Comparison of ENCODE assay signal across 10 cellular contexts in genomic region chr11:67429038-67429668, GRCh38. TPM values are rescaled to one million over a fixed set of nuclear protein-coding genes. Genes with fewer than 3 reads are reported as not detected.
DNase-seq lines count a peak whose midpoint lies in the region; ATAC-seq, FAIRE-seq and TF ChIP-seq lines count a peak whose summit lies in the region.
"Had no signal": no experiment of that assay in that cellular context is flagged by ENCODE, and none has a peak within 500 bp of the region (broad histone marks: within the 10 kb centered on the region; RNA-seq: fewer than 3 reads in every experiment).

No MANE protein-coding gene starts in this region.

- peak overlapping the region; percentile 95 for H3K4me3 Mint-ChIP-seq in activated CD4-positive, alpha-beta T cell treated with anti-CD3 and anti-CD28 coated beads, Interleukin-2, amount 10 ng/mL, durations not matched to agents 7 days and 5 days
- H3K4me3 Mint-ChIP-seq in astrocyte (ENCODE audit: unreplicated experiment), result peak overlapping the region; percentile 97

- H3K4me2 ChIP-seq in astrocyte (ENCODE audit: low read length), result peak overlapping the region; percentile 100

- peaks cover 26% of the 10 kb centered on the region for H3K79me2 ChIP-seq in astrocyte (ENCODE audit: insufficient read depth, low read length)

- peak overlapping the region; percentile 87 for H2AFZ ChIP-seq in astrocyte (ENCODE audit: low read depth, low read length)

- no peak for TF ChIP-seq RAD21 in liver (IDR thresholded peaks at IDR 0.05)

- H3K9me3 Mint-ChIP-seq in activated CD4-positive, alpha-beta T cell treated with anti-CD3 and anti-CD28 coated beads, Interleukin-2, amount 10 ng/mL, durations not matched to agents 7 days and 5 days, result no peaks in the 10 kb centered on the region
- no peaks in the 10 kb centered on the region for H3K9me3 Mint-ChIP-seq in astrocyte (ENCODE audit: unreplicated experiment)

- WGBS in liver, result 44% methylated on average over 12 of the region's 12 CpGs

- H3K27ac ChIP-seq in astrocyte (ENCODE audit: low read depth, low read length) (peak overlapping the region; percentile 85), liver (ENCODE audit: low read depth in 1 of 2, low read length in 2 of 2) (peak overlapping the region; percentile 80 to 94), thoracic aorta (peak overlapping the region; percentile 86 to 89)

- H3K36me3 ChIP-seq in astrocyte (ENCODE audit: insufficient read depth, low read length), result peaks cover 6% of the 10 kb centered on the region
- peaks cover 3 to 26% (median 7%) of the 10 kb centered on the region in 4 donors for H3K36me3 ChIP-seq in liver (ENCODE audit: control insufficient read depth in 4 of 4, insufficient read depth in 3 of 4, low read depth in 1 of 4, low read length in 3 of 4)
- peaks cover 25% of the 10 kb centered on the region for H3K36me3 ChIP-seq in thoracic aorta

- H3K4me1 ChIP-seq in astrocyte (ENCODE audit: insufficient read depth, low read length), result peaks cover 14% of the 10 kb centered on the region
- H3K4me1 ChIP-seq in liver (ENCODE audit: control insufficient read depth in 4 of 4, insufficient read depth in 4 of 4, low read length in 3 of 4), result peaks cover 3 to 19% (median 12%) of the 10 kb centered on the region in 4 donors
- H3K4me1 ChIP-seq in thoracic aorta (ENCODE audit: control insufficient read depth in 1 of 2, low read depth in 2 of 2), result peaks cover 8 to 21% of the 10 kb centered on the region in 2 donors

- CTCF ChIA-PET in activated CD4-positive, alpha-beta T cell treated with anti-CD3 and anti-CD28 coated beads, Interleukin-2, amount 10 ng/mL, durations not matched to agents 7 days and 5 days (lab: Charles Lee), result interaction anchor here (0.8 to 2.6 kb wide), 4 partner anchors 9 to 78 kb away, joined by 3 to 14 read pairs (median 4); partner anchors contain the start of gene PTPRCAP

- no peak for TF ChIP-seq CTCF in astrocyte (IDR thresholded peaks at IDR 0.05; ENCODE audit: insufficient read depth, low read depth, low read length)
- no peak for TF ChIP-seq CTCF in liver (IDR thresholded peaks at IDR 0.05; ENCODE audit: low read depth, low read length, missing input control)
- TF ChIP-seq CTCF in thoracic aorta (IDR thresholded peaks at IDR 0.05), result no peak

- H3K27me3 ChIP-seq in astrocyte (ENCODE audit: insufficient read depth, low read length) (no peaks in the 10 kb centered on the region), liver (ENCODE audit: control insufficient read depth in 4 of 4, insufficient read depth in 4 of 4, low read length in 3 of 4) (no peaks in the 10 kb centered on the region), thoracic aorta (replicated peaks; ENCODE audit: insufficient read depth) (no peaks in the 10 kb centered on the region)

- H3K9me3 ChIP-seq in astrocyte (ENCODE audit: insufficient read depth, low read depth, low read length) (no peaks in the 10 kb centered on the region), liver (ENCODE audit: control insufficient read depth in 4 of 4, low read length in 3 of 4) (no peaks in the 10 kb centered on the region), thoracic aorta (no peaks in the 10 kb centered on the region)

- H3K4me1 Mint-ChIP-seq in activated CD4-positive, alpha-beta T cell treated with anti-CD3 and anti-CD28 coated beads, Interleukin-2, amount 10 ng/mL, durations not matched to agents 7 days and 5 days, result peaks cover 68% of the 10 kb centered on the region
- H3K4me1 Mint-ChIP-seq in astrocyte (ENCODE audit: low read depth, unreplicated experiment), result peaks cover 2% of the 10 kb centered on the region

- no peak for DNase-seq in activated CD4-positive, alpha-beta T cell treated with anti-CD3 and anti-CD28 coated beads, Interleukin-2, amount 10 ng/mL, durations not matched to agents 7 days and 5 days
- no peak for DNase-seq in activated CD4-positive, alpha-beta T cell treated with anti-CD3 and anti-CD28 coated beads, Interleukin-2, amount 50 U/mL, for 1 hour
- DNase-seq in astrocyte (ENCODE audit: low read depth), result no peak
- no peak for DNase-seq in thoracic aorta (ENCODE audit: low spot score)
- DNase-seq in KG1 (lab: John Stamatoyannopoulos, UW), result no peak
- DNase-seq: foreskin melanocyte, NCI-H1417 treated with DMSO at 0.1 percent for 48 hours had no signal

- peak overlapping the region; percentile 94 for H3K27ac Mint-ChIP-seq in activated CD4-positive, alpha-beta T cell treated with anti-CD3 and anti-CD28 coated beads, Interleukin-2, amount 10 ng/mL, durations not matched to agents 7 days and 5 days
- H3K27ac Mint-ChIP-seq in astrocyte (ENCODE audit: unreplicated experiment), result peak overlapping the region; percentile 64

- peak overlapping the region; percentile 99 for H3K4me3 ChIP-seq in astrocyte (ENCODE audit: insufficient read depth, low read depth, low read length)
- H3K4me3 ChIP-seq in liver (ENCODE audit: low read depth in 1 of 3, low read length in 3 of 3), result peak overlapping the region; percentile 68 to 100 (median 91)
- peak overlapping the region; percentile 82 for H3K4me3 ChIP-seq in thoracic aorta

- POLR2A ChIA-PET in activated CD4-positive, alpha-beta T cell treated with anti-CD3 and anti-CD28 coated beads, Interleukin-2, amount 10 ng/mL, durations not matched to agents 7 days and 5 days (lab: Charles Lee), result interaction anchor here (0.6 kb wide), 1 partner anchor 55 kb away, joined by 4 read pairs; no protein-coding TSS in a partner anchor

- peaks cover 3% of the 10 kb centered on the region for H4K20me1 ChIP-seq in astrocyte (ENCODE audit: insufficient read depth, low read length)

- FAIRE-seq in astrocyte (lab: Jason Lieb, UNC), result no peak

- no peak for ATAC-seq in thoracic aorta (ENCODE audit: insufficient number of reproducible peaks, low FRiP score, low read depth)
- no peak for ATAC-seq in GM18502 (IDR thresholded peaks at IDR 0.05; ENCODE audit: poor library complexity, unreplicated experiment)
- ATAC-seq in HG03457 (IDR thresholded peaks at IDR 0.05; ENCODE audit: unreplicated experiment), result no peak

- H3K36me3 Mint-ChIP-seq in activated CD4-positive, alpha-beta T cell treated with anti-CD3 and anti-CD28 coated beads, Interleukin-2, amount 10 ng/mL, durations not matched to agents 7 days and 5 days (ENCODE audit: low read depth), result peaks cover 28% of the 10 kb centered on the region
- H3K36me3 Mint-ChIP-seq in astrocyte (ENCODE audit: low read depth, unreplicated experiment), result peaks cover 8% of the 10 kb centered on the region

- no peaks in the 10 kb centered on the region for H3K27me3 Mint-ChIP-seq in activated CD4-positive, alpha-beta T cell treated with anti-CD3 and anti-CD28 coated beads, Interleukin-2, amount 10 ng/mL, durations not matched to agents 7 days and 5 days
- H3K27me3 Mint-ChIP-seq in astrocyte (ENCODE audit: low read depth, unreplicated experiment), result no peaks in the 10 kb centered on the region

- H3K9ac ChIP-seq in astrocyte (ENCODE audit: low read length), result peak overlapping the region; percentile 98
- peak overlapping the region; percentile 90 to 100 for H3K9ac ChIP-seq in liver (ENCODE audit: low read depth in 1 of 2, low read length in 2 of 2)

TF ChIP-seq in liver, 16 proteins besides CTCF, POLR2A, EP300 and RAD21 (continues in another document):
- TF ChIP-seq JUND (IDR thresholded peaks at IDR 0.05), result no peak
- TF ChIP-seq, protein P1, sequence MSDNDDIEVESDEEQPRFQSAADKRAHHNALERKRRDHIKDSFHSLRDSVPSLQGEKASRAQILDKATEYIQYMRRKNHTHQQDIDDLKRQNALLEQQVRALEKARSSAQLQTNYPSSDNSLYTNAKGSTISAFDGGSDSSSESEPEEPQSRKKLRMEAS (IDR thresholded peaks at IDR 0.05), result no peak
- no peak for TF ChIP-seq ZBTB33 (IDR thresholded peaks at IDR 0.05)
- no peak for TF ChIP-seq RXRA (IDR thresholded peaks at IDR 0.05)

RNA-seq across cellular contexts. Expression of gene RPS6KB2, which starts 0.9 kb away (rescaled TPM):
- 10 to 100 TPM; 57.5 to 68.1 TPM for total RNA-seq in activated CD4-positive, alpha-beta T cell treated with anti-CD3 and anti-CD28 coated beads, Interleukin-2, amount 10 ng/mL, durations not matched to agents 7 days and 5 days
- total RNA-seq in astrocyte (52.9 and 57.0 TPM in 2 replicates), liver (10 to 100 TPM; 42.2 to 49.6 TPM), thoracic aorta (10 to 100 TPM; 68.3 to 69.3 TPM)
- polyA plus RNA-seq in liver, result 10 to 100 TPM; 31.5 to 33.2 TPM

RNA-seq across cellular contexts. Expression of gene PTPRCAP, which starts 8.3 kb away (rescaled TPM):
- total RNA-seq in activated CD4-positive, alpha-beta T cell treated with anti-CD3 and anti-CD28 coated beads, Interleukin-2, amount 10 ng/mL, durations not matched to agents 7 days and 5 days, result 100 to 1,000 TPM; 328 to 389 TPM
- total RNA-seq in astrocyte (1.7 and 2.3 TPM in 2 replicates), liver (1 to 10 TPM; 3.9 to 5.0 TPM), thoracic aorta (1 to 10 TPM; 4.0 to 7.2 TPM)
- polyA plus RNA-seq in liver, result 1 to 10 TPM; 2.9 to 6.2 TPM

RNA-seq across cellular contexts. Expression of gene CARNS1, which starts 13.7 kb away (rescaled TPM):
- 1 to 10 TPM; 1.2 to 1.9 TPM for total RNA-seq in activated CD4-positive, alpha-beta T cell treated with anti-CD3 and anti-CD28 coated beads, Interleukin-2, amount 10 ng/mL, durations not matched to agents 7 days and 5 days
- total RNA-seq in astrocyte (0.10 and 0.23 TPM in 2 replicates), liver (under 1 TPM; 0.05 to 0.08 TPM), thoracic aorta (10 to 100 TPM in 1 of 2 donors, 1 to 10 TPM in 1; 7.9 to 10.8 TPM)
- polyA plus RNA-seq in liver, result under 1 TPM; 0.12 to 0.19 TPM

RNA-seq across cellular contexts. Expression of gene CORO1B, which starts 14.1 kb away (rescaled TPM):
- 100 to 1,000 TPM; 191 to 252 TPM for total RNA-seq in activated CD4-positive, alpha-beta T cell treated with anti-CD3 and anti-CD28 coated beads, Interleukin-2, amount 10 ng/mL, durations not matched to agents 7 days and 5 days
- 102 and 124 TPM in 2 replicates for total RNA-seq in astrocyte
- total RNA-seq in liver, result 10 to 100 TPM; 34.4 to 41.4 TPM
- polyA plus RNA-seq in liver, result 10 to 100 TPM; 14.1 to 38.4 TPM
- total RNA-seq in thoracic aorta, result 10 to 100 TPM; 50.0 to 88.3 TPM

RNA-seq across cellular contexts. Expression of gene GPR152, which starts 23.4 kb away (rescaled TPM):
- total RNA-seq in activated CD4-positive, alpha-beta T cell treated with anti-CD3 and anti-CD28 coated beads, Interleukin-2, amount 10 ng/mL, durations not matched to agents 7 days and 5 days, result not detected
- not detected in 2 replicates for total RNA-seq in astrocyte
- total RNA-seq in liver, result not detected
- polyA plus RNA-seq in liver, result not detected
- not detected for total RNA-seq in thoracic aorta

Comparison
In these comparisons a context has a peak if more than half of its experiments do, and no peak if none do; other contexts are left out.
1. RNA of gene PTPRCAP, which starts 8.3 kb away (total RNA-seq): 328 to 389 TPM in activated CD4-positive, alpha-beta T cell treated with anti-CD3 and anti-CD28 coated beads, Interleukin-2, amount 10 ng/mL, durations not matched to agents 7 days and 5 days; 4.0 to 7.2 TPM in thoracic aorta, 3.9 to 5.0 TPM in liver and 1.7 to 2.3 TPM in astrocyte; every median in the first group is over 10 times any median in the second.
2. Peak in every context shown above with its lines, with median percentiles within 50 percentile points of each other: H3K27ac ChIP-seq and H3K4me3 ChIP-seq.